In genomic region chr19:7869910-7870511, GRCh38 we compare ENCODE assay signal across 8 cellular contexts.
DNase-seq lines count a peak whose midpoint lies in the region; ATAC-seq and TF ChIP-seq lines count a peak whose summit lies in the region.

No MANE protein-coding gene starts in this region.

- H3K9me3 ChIP-seq in RWPE2 (ENCODE audit: severe bottlenecking): no peaks in the 10 kb centered on the region
- no peaks in the 10 kb centered on the region for H3K9me3 ChIP-seq in iPS-20b (ENCODE audit: insufficient read depth, low read depth, low read length)

- H3K4me3 ChIP-seq in RWPE2 (ENCODE audit: severe bottlenecking) (peak overlapping the region; percentile 36), iPS-20b (ENCODE audit: low read length) (peak overlapping the region; percentile 40; the same call in 1 of the 2 replicates)

- H3K36me3 ChIP-seq in RWPE2 (ENCODE audit: low read depth): no peaks in the 10 kb centered on the region
- H3K36me3 ChIP-seq in iPS-20b (ENCODE audit: insufficient read depth, low read depth, low read length): no peaks in the 10 kb centered on the region

- no peak overlapping the region for H3K9ac ChIP-seq in iPS-20b (ENCODE audit: low read depth, low read length)

- H3K27ac ChIP-seq in RWPE2 (ENCODE audit: poor library complexity, severe bottlenecking): no peak overlapping the region
- no peak overlapping the region for H3K27ac ChIP-seq in iPS-20b (ENCODE audit: low read length)

- peak; percentile 17 for ATAC-seq in RWPE2 (ENCODE audit: low read depth)
- ATAC-seq in HG02759 (IDR thresholded peaks at IDR 0.05; ENCODE audit: unreplicated experiment): no peak

- peaks cover 3% of the 10 kb centered on the region for H3K4me1 ChIP-seq in RWPE2 (ENCODE audit: insufficient read depth, poor library complexity, severe bottlenecking)
- H3K4me1 ChIP-seq in iPS-20b (ENCODE audit: insufficient read depth, low read length): no peaks in the 10 kb centered on the region; the same call in 1 of the 2 replicates

- H3K27me3 ChIP-seq in RWPE2 (ENCODE audit: insufficient read depth, poor library complexity, severe bottlenecking) (peaks cover 6% of the 10 kb centered on the region), iPS-20b (ENCODE audit: insufficient read depth, low read length) (peaks cover 46% of the 10 kb centered on the region)

- peak; percentile 21 for DNase-seq in NK-92 treated with Interleukin-12 subunit alpha and Interleukin-12 subunit beta, amount 100 ng/mL, for 24 hours (lab: John Stamatoyannopoulos, UW)
- DNase-seq in NK-92 (lab: John Stamatoyannopoulos, UW; ENCODE audit: unreplicated experiment) (no peak), RWPE2 (ENCODE audit: low spot score) (peak; percentile 87), superior temporal gyrus (ENCODE audit: extremely low spot score) (no peak)
- peak; percentile 14 for DNase-seq in activated naive CD8-positive, alpha-beta T cell treated with anti-CD3 and anti-CD28 coated beads, Interleukin-2, amount 50 U/mL, for 16 hours (ENCODE audit: low read depth, low spot score)
- peak; percentile 18 for DNase-seq in stimulated activated CD8-positive, alpha-beta memory T cell treated with anti-CD3 and anti-CD28 coated beads, Interleukin-4, amount 100 ng/mL, for 24 hours (ENCODE audit: low read depth)

- no peak for TF ChIP-seq CTCF in RWPE2 (IDR thresholded peaks at IDR 0.05; ENCODE audit: poor library complexity, severe bottlenecking)

Comparison
In these comparisons a context has a peak if more than half of its experiments do, and no peak if none do; other contexts are left out.
1. DNase-seq: peak in NK-92 treated with Interleukin-12 subunit alpha and Interleukin-12 subunit beta, amount 100 ng/mL, for 24 hours (single experiment), RWPE2 (single experiment), activated naive CD8-positive, alpha-beta T cell treated with anti-CD3 and anti-CD28 coated beads, Interleukin-2, amount 50 U/mL, for 16 hours (single experiment) and stimulated activated CD8-positive, alpha-beta memory T cell treated with anti-CD3 and anti-CD28 coated beads, Interleukin-4, amount 100 ng/mL, for 24 hours (single experiment); none in NK-92 (single experiment) and superior temporal gyrus (single experiment).